Comparison of ENCODE assay signal across 8 cellular contexts in the genomic region with DNA sequence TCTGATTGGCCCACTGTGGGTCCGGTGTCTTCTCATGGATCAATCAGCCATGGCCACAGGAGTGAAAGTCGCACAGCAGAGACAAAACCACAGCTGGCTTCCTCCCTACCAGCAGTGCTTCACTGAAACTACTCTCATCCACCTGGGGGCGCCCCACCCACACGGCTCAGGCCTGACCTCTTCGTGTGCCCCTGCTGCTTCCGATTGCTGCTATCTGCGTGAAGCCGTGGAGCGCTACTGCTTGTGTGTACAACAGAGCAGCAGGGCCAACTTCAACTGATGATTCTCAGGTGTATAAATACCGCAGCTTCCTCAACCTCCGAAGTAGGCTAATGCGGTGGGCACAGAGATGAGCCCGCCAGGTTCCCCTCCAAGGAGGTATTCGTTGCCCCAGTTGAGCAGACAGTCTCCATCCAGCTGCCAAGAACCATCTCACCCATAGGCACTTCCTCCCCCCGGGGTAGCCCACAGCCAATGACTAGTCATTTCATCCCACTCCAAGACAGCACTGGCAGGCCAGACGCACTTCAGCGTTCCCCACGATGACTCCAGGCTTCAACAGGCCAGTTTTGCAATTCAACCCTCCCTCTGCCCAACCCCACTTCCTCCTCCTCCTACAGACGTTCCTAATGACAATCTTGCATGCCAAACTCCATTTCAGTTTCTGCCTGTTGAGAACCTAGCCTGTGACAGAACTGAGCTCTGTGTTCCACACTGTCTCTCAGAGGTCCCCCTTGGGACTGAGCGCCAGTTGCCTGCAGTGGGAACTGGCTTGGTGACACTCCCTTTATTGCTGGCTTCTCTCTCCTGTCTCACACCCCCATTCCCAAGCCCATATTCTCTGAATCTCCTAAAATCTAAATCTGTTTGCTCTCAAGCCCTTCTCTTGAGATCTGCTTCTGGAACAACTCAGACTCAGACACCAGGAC. TPM values are rescaled to one million over a fixed set of nuclear protein-coding genes. Genes with fewer than 3 reads are reported as not detected.
DNase-seq lines count a peak whose midpoint lies in the region; ATAC-seq lines count a peak whose summit lies in the region.

No MANE protein-coding gene starts in this region.

- H3K9me3 Mint-ChIP-seq in activated naive CD4-positive, alpha-beta T cell treated with anti-CD3 and anti-CD28 coated beads for 36 hours = no peaks in the 10 kb centered on the region

- DNase-seq in NCI-H2196 (lab: John Stamatoyannopoulos, UW; ENCODE audit: unreplicated experiment) (peak; percentile 3), NCI-H2196 treated with DMSO at 0.1 percent for 48 hours (lab: John Stamatoyannopoulos, UW; ENCODE audit: unreplicated experiment) (no peak), SK-N-DZ (ENCODE audit: low spot score) (peak; percentile 63), iPS-NIHi7 (ENCODE audit: extremely low spot score) (peak; percentile 68), DMS114 treated with DMSO at 0.1 percent for 48 hours (lab: John Stamatoyannopoulos, UW; ENCODE audit: unreplicated experiment) (no peak)
- peak; percentile 84 for DNase-seq in activated naive CD4-positive, alpha-beta T cell treated with anti-CD3 and anti-CD28 coated beads for 36 hours
- peak; percentile 29 to 40 (median 39) for DNase-seq in stimulated activated CD4-positive, alpha-beta T cell treated with anti-CD3 and anti-CD28 coated beads, TNF-alpha, amount 100 ng/mL, for 1 hour (ENCODE audit: low read depth in 3 of 3, low spot score in 1 of 3)

- CTCF ChIA-PET in activated naive CD4-positive, alpha-beta T cell treated with anti-CD3 and anti-CD28 coated beads for 36 hours (lab: Charles Lee) = interaction anchor here (0.8 to 1.8 kb wide), 7 partner anchors 9 to 254 kb away, joined by 3 to 5 read pairs (median 3); a partner anchor contains a TSS

- intact Hi-C loops in activated naive CD4-positive, alpha-beta T cell treated with anti-CD3 and anti-CD28 coated beads for 36 hours (cut with micrococcal nuclease) = loop anchor here (1.0 to 5.0 kb wide), 2 partner anchors 108 to 578 kb away; a partner anchor contains a TSS

- H3K36me3 Mint-ChIP-seq in activated naive CD4-positive, alpha-beta T cell treated with anti-CD3 and anti-CD28 coated beads for 36 hours (ENCODE audit: low read depth) = no peaks in the 10 kb centered on the region

- peak overlapping the region; percentile 32 for H3K4me3 Mint-ChIP-seq in activated naive CD4-positive, alpha-beta T cell treated with anti-CD3 and anti-CD28 coated beads for 36 hours

- peaks cover 3% of the 10 kb centered on the region for H3K27me3 Mint-ChIP-seq in activated naive CD4-positive, alpha-beta T cell treated with anti-CD3 and anti-CD28 coated beads for 36 hours (ENCODE audit: low read depth)

- no peak overlapping the region for H3K27ac Mint-ChIP-seq in activated naive CD4-positive, alpha-beta T cell treated with anti-CD3 and anti-CD28 coated beads for 36 hours

- peak; percentile 80 for ATAC-seq in HG03342 (IDR thresholded peaks at IDR 0.05; ENCODE audit: unreplicated experiment)

- H3K4me1 Mint-ChIP-seq in activated naive CD4-positive, alpha-beta T cell treated with anti-CD3 and anti-CD28 coated beads for 36 hours (ENCODE audit: low read depth) = peaks cover 20% of the 10 kb centered on the region

RNA-seq across cellular contexts. Expression of a gene that starts 41.3 kb away (rescaled TPM):
- polyA plus RNA-seq in SK-N-DZ (2014; cell fraction: cytosol; rRNA removed) = 65.8 and 90.3 TPM in 2 replicates
- polyA plus RNA-seq in SK-N-DZ (2014; cell fraction: nucleus; rRNA removed) = 39.4 and 39.9 TPM in 2 replicates
- total RNA-seq in activated naive CD4-positive, alpha-beta T cell treated with anti-CD3 and anti-CD28 coated beads for 36 hours = 10 to 100 TPM; 47.4 to 53.9 TPM

Comparison
In these comparisons a context has a peak if more than half of its experiments do, and no peak if none do; other contexts are left out.
1. DNase-seq: peak in NCI-H2196 (single experiment), SK-N-DZ (single experiment), activated naive CD4-positive, alpha-beta T cell treated with anti-CD3 and anti-CD28 coated beads for 36 hours (single experiment), iPS-NIHi7 (single experiment) and stimulated activated CD4-positive, alpha-beta T cell treated with anti-CD3 and anti-CD28 coated beads, TNF-alpha, amount 100 ng/mL, for 1 hour (3 of 3); none in NCI-H2196 treated with DMSO at 0.1 percent for 48 hours (single experiment) and DMS114 treated with DMSO at 0.1 percent for 48 hours (single experiment).